Comparison of ENCODE assay signal across 8 cellular contexts in the genomic region with DNA sequence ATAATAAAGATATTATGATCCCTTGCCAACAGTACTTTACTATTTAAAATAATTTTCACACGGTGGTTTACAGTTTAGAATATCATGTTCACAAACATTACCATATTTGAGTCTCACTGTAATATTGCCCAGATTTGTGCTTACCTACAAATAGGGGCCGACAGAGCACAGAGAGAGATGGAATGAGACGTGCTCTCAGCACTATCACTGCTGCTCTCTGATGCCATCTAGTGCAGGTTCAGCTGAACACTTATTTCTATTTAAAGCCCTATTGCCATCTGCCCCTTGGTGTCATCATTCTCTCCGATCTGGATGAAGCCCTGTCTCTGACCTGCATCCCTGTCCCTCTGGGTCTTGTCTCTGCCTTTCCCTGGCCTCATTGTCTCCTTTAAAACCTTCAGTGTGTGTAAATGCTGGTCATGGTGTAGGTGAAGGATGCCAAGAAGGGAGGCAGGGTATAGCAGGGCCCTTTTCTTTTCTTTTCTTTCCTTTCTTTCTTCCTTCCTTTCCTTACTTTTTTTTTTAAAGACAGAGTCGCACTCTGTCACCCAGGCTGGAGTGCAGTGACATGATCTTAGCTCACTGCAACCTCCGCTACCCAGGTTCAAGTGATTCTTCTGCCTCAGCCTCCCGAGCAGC. TPM values are rescaled to one million over a fixed set of nuclear protein-coding genes. Genes with fewer than 3 reads are reported as not detected.
A peak's percentile ranks its signal among the peaks of the same experiment; 100 is the strongest.
DNase-seq lines count a peak whose midpoint lies in the region; ATAC-seq and TF ChIP-seq lines count a peak whose summit lies in the region.

No MANE protein-coding gene starts in this region.

- no peaks in the 10 kb centered on the region for H3K27me3 ChIP-seq in H9 (ENCODE audit: insufficient read depth, low read length)
- H3K27me3 ChIP-seq in body of pancreas, result no peaks in the 10 kb centered on the region

- H4K5ac ChIP-seq in H9 (ENCODE audit: insufficient read length, low read depth, low read length), result no peak overlapping the region

- H3K4me3 Mint-ChIP-seq in H9, result no peak overlapping the region; a peak in 1 of 5 replicates

- ATAC-seq in body of pancreas, result peak; percentile 83

- H2BK20ac ChIP-seq in H9 (ENCODE audit: low read depth, low read length, poor library complexity, severe bottlenecking), result no peak overlapping the region

- no peak for TF ChIP-seq POLR2A in body of pancreas (IDR thresholded peaks at IDR 0.05)

- no peak overlapping the region for H3K4ac ChIP-seq in H9 (ENCODE audit: low read depth, low read length)

- H4K91ac ChIP-seq in H9 (ENCODE audit: insufficient read length, low read depth, low read length), result no peak overlapping the region

- H4K8ac ChIP-seq in H9 (replicated peaks; ENCODE audit: insufficient read length, low read depth, low read length), result no peak overlapping the region

- no peaks in the 10 kb centered on the region for H4K20me1 ChIP-seq in H9 (ENCODE audit: control insufficient read depth, insufficient read depth, insufficient read length)

- WGBS in H9 (ENCODE audit: extremely low coverage, insufficient read length, low lambda C conversion rate), result no CpG with 5 or more reads among the region's 7 CpGs
- 21 to 26% methylated on average over 7 of the region's 7 CpGs for WGBS in body of pancreas, 2 donors

- H2AK5ac ChIP-seq in H9 (ENCODE audit: insufficient read length, low read length), result no peak overlapping the region

- no peak overlapping the region for H2BK120ac ChIP-seq in H9 (ENCODE audit: low read depth, low read length, poor library complexity, severe bottlenecking)

- peak; percentile 80 for DNase-seq in DMS153 (lab: John Stamatoyannopoulos, UW)
- DNase-seq in H9, result peak; percentile 76
- peak; percentile 81 to 91 for DNase-seq in NCI-H2081 (lab: John Stamatoyannopoulos, UW)
- peak; percentile 32 for DNase-seq in T-helper 22 cell (ENCODE audit: low read depth)
- DNase-seq in body of pancreas, result peak; percentile 54 to 72 (median 60)
- DNase-seq in iPS-NIHi11 (ENCODE audit: low spot score), result peak; percentile 65
- peak; percentile 52 for DNase-seq in stimulated activated CD4-positive, alpha-beta T cell treated with anti-CD3 and anti-CD28 coated beads, Interleukin-2, amount 100 ng/mL, for 4 hours (ENCODE audit: low read depth)
- DNase-seq in mesenteric fat pad (ENCODE audit: low spot score), result no peak

- no peak overlapping the region for H2BK12ac ChIP-seq in H9 (ENCODE audit: insufficient read length, low read depth, low read length)

- no peaks in the 10 kb centered on the region for H3K23me2 ChIP-seq in H9 (ENCODE audit: insufficient read length, low read depth, low read length, poor library complexity, severe bottlenecking)

- no peak overlapping the region for H3K18ac ChIP-seq in H9 (ENCODE audit: insufficient read length, low read depth, low read length)

- H3K9me3 Mint-ChIP-seq in H9, result no peaks in the 10 kb centered on the region

- H3K9me3 ChIP-seq in H9 (ENCODE audit: control insufficient read depth, low read depth, low read length), result no peaks in the 10 kb centered on the region
- no peaks in the 10 kb centered on the region for H3K9me3 ChIP-seq in body of pancreas

- no peaks in the 10 kb centered on the region for H3K79me2 ChIP-seq in H9 (ENCODE audit: insufficient read depth, low read length)

- H3K4me1 ChIP-seq in H9 (ENCODE audit: insufficient read depth, low read length), result no peaks in the 10 kb centered on the region; the same call in 1 of the 2 replicates
- no peaks in the 10 kb centered on the region for H3K4me1 ChIP-seq in body of pancreas

- no peak overlapping the region for H3K23ac ChIP-seq in H9 (ENCODE audit: insufficient read length, low read depth, low read length)

- no peak overlapping the region for H3K4me2 ChIP-seq in H9 (ENCODE audit: insufficient read depth, insufficient read length, low read length)

- no peak overlapping the region for H2BK5ac ChIP-seq in H9 (ENCODE audit: insufficient read length, low read length)

- H3K14ac ChIP-seq in H9 (ENCODE audit: insufficient read depth, low read length), result no peak overlapping the region

- no peak overlapping the region for H2BK15ac ChIP-seq in H9 (ENCODE audit: low read depth, low read length)

- no peaks in the 10 kb centered on the region for H3K79me1 ChIP-seq in H9 (ENCODE audit: insufficient read depth, low read depth, low read length, poor library complexity, severe bottlenecking)

- H3K27ac ChIP-seq in H9 (ENCODE audit: insufficient read length, low read depth, low read length) (no peak overlapping the region), body of pancreas (no peak overlapping the region)

- intact Hi-C loops in body of pancreas (cut with DNase I), result no loop called here

- H2AFZ ChIP-seq in H9 (ENCODE audit: low read length), result no peak overlapping the region

- H3K4me1 Mint-ChIP-seq in H9, result peaks cover 6 to 13% of the 10 kb centered on the region in 2 experiments; a peak in 3 of 4 replicates

- H3K9ac ChIP-seq in H9 (ENCODE audit: extremely low read depth, insufficient read length, low read length), result no peak overlapping the region

- no peak overlapping the region for H3T11ph ChIP-seq in H9 (ENCODE audit: low read length)

- H3K27ac Mint-ChIP-seq in H9, result peak overlapping the region in 1 of 3 experiments; percentile 22; a peak in 2 of 7 replicates

- TF ChIP-seq CTCF in H9 (conservative IDR thresholded peaks at IDR 0.05) (peak; percentile 80), body of pancreas (IDR thresholded peaks at IDR 0.05) (peak; percentile 29 to 86 (median 78))

- no peak overlapping the region for H3K56ac ChIP-seq in H9 (ENCODE audit: insufficient read length, low read depth, low read length)

- no peak overlapping the region for H3K4me3 ChIP-seq in body of pancreas

- H3K36me3 ChIP-seq in body of pancreas (replicated peaks in 1 of 2; ENCODE audit: insufficient read depth in 1 of 2, low read depth in 2 of 2), result no peaks in the 10 kb centered on the region

- no peaks in the 10 kb centered on the region for H3K36me3 Mint-ChIP-seq in H9 (ENCODE audit: insufficient read depth in 1 of 3, low read depth in 3 of 3)

- peaks cover 9% of the 10 kb centered on the region for H3K27me3 Mint-ChIP-seq in H9 (ENCODE audit: low read depth)

RNA-seq across cellular contexts. Expression of a gene that starts 6.9 kb away (rescaled TPM):
- total RNA-seq in H9 (2021) (64.6 and 71.7 TPM in 2 replicates), body of pancreas (1 to 10 TPM; 8.9 to 9.6 TPM), mesenteric fat pad (40.4 TPM)

RNA-seq across cellular contexts. Expression of a gene that starts 11.1 kb away (rescaled TPM):
- total RNA-seq in H9 (2021), result 0.44 and 0.46 TPM in 2 replicates
- not detected for total RNA-seq in body of pancreas
- total RNA-seq in mesenteric fat pad, result 0.35 TPM

RNA-seq across cellular contexts. Expression of a gene that starts 16.6 kb away (rescaled TPM):
- total RNA-seq in H9 (2021) (96.6 and 100 TPM in 2 replicates), body of pancreas (10 to 100 TPM; 46.1 to 62.8 TPM), mesenteric fat pad (55.1 TPM)

RNA-seq across cellular contexts. Expression of a gene that starts 28.6 kb away (rescaled TPM):
- 0.26 TPM in 1 of 2 replicates, not detected in the other for total RNA-seq in H9 (2021)
- not detected for total RNA-seq in body of pancreas
- not detected for total RNA-seq in mesenteric fat pad

RNA-seq across cellular contexts. Expression of a gene that starts 33.8 kb away (rescaled TPM):
- total RNA-seq in H9 (2021), result 0.88 and 1.2 TPM in 2 replicates
- total RNA-seq in body of pancreas, result under 1 TPM in 1 of 2 donors, not detected in 1; 0.26 TPM
- 0.16 TPM for total RNA-seq in mesenteric fat pad
